In the genomic region with DNA sequence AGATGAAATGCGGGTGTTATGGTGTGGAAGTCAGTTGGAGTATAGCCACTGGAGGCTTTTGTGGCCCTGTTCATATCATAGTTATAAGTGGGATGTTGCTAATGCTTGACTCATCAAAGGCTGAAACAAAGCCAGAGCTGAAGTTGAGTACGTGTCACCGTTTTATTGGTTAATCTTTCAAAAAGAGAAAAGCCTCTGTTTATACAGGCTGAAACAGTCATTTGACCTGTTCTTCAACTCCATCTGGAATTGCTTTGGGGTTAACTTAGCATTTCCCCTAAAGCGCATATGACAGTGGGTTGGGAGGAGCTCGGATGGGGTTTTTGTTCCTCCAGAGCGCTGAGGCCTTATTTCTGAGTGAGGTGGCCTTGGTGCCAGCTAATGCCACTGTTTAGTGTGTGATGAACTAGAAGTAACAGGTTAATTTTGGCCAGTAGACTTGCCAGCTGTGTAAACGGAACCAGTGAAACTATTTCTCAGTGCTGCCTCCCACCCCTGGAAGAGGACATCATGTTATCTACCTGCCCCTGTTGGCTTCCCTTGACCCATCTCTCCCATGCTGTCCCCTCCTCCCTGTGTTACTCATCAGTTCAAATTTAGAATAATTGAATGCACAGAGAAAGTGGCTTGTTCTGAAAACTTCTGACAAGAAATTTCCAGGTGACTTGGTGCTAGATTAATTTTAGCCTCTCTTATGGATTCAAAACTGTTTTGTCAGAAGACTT, we compare ENCODE assay signal across 10 cellular contexts.
DNase-seq lines count a peak whose midpoint lies in the region; ATAC-seq and TF ChIP-seq lines count a peak whose summit lies in the region.
"Had no signal": no experiment of that assay in that cellular context is flagged by ENCODE, and none has a peak within 500 bp of the region (broad histone marks: within the 10 kb centered on the region; RNA-seq: fewer than 3 reads in every experiment).

No MANE protein-coding gene starts in this region.

- no peak for ATAC-seq in HG02798 (IDR thresholded peaks at IDR 0.05; ENCODE audit: poor library complexity, unreplicated experiment)

- no peak for TF ChIP-seq CTCF in 22Rv1 (IDR thresholded peaks at IDR 0.05)

- H3K27ac ChIP-seq in 22Rv1, result peak overlapping the region; percentile 23; the same call in 1 of the 2 replicates

- DNase-seq in GM04503 (ENCODE audit: low read depth) (peak; percentile 98), T1000 (lab: John Stamatoyannopoulos, UW) (peak; percentile 36), foreskin melanocyte (peak; percentile 87), HUDEP-2 (lab: John Stamatoyannopoulos, UW; ENCODE audit: unreplicated experiment in 76 of 76) (no peak), NCI-H2171 (lab: John Stamatoyannopoulos, UW) (no peak), medulla oblongata (ENCODE audit: extremely low spot score) (no peak)
- DNase-seq: activated gamma-delta T cell treated with Interleukin-2 at 50 U/mL for 16 hours; stimulated activated CD4-positive, alpha-beta T cell treated with anti-CD3 and anti-CD28 coated beads, Interleukin-2, amount 100 ng/mL, for 48 hours had no signal

Comparison
In these comparisons a context has a peak if more than half of its experiments do, and no peak if none do; other contexts are left out.
1. DNase-seq: peak in GM04503 (single experiment), T1000 (single experiment) and foreskin melanocyte (single experiment); none in HUDEP-2 (0 of 76), NCI-H2171 (single experiment) and medulla oblongata (single experiment).